ENCODE assay signal across 16 cellular contexts in genomic region chr10:20893297-20893696, GRCh38. TPM values are rescaled to one million over a fixed set of nuclear protein-coding genes. Genes with fewer than 3 reads are reported as not detected.
DNase-seq lines count a peak whose midpoint lies in the region; ATAC-seq and TF ChIP-seq lines count a peak whose summit lies in the region.
"Had no signal": no experiment of that assay in that cellular context is flagged by ENCODE, and none has a peak within 500 bp of the region (broad histone marks: within the 10 kb centered on the region; RNA-seq: fewer than 3 reads in every experiment).

No MANE protein-coding gene starts in this region.

- H3K9me3 Mint-ChIP-seq in activated T-helper 2 cell treated with anti-CD3 and anti-CD28 coated beads, Interferon-gamma antibody, Interleukin-2, Interleukin-4, amounts not matched to agents 10 μg/mL and 5 μg/mL and 100 μg/mL, durations not matched to agents 14 hours and 24 hours and 36 hours = no peaks in the 10 kb centered on the region

- peak overlapping the region; percentile 67 for H3K4me3 ChIP-seq in left ventricle myocardium inferior
- no peak overlapping the region for H3K4me3 ChIP-seq in lower lobe of right lung
- H3K4me3 ChIP-seq: A549, GM12878, GM23248 had no signal

- no peak overlapping the region for H3K27ac Mint-ChIP-seq in activated T-helper 2 cell treated with anti-CD3 and anti-CD28 coated beads, Interferon-gamma antibody, Interleukin-2, Interleukin-4, amounts not matched to agents 10 μg/mL and 5 μg/mL and 100 μg/mL, durations not matched to agents 14 hours and 24 hours and 36 hours
- H3K27ac Mint-ChIP-seq: CD4-positive, alpha-beta memory T cell had no signal

- no peaks in the 10 kb centered on the region for H3K4me1 Mint-ChIP-seq in activated T-helper 2 cell treated with anti-CD3 and anti-CD28 coated beads, Interferon-gamma antibody, Interleukin-2, Interleukin-4, amounts not matched to agents 10 μg/mL and 5 μg/mL and 100 μg/mL, durations not matched to agents 14 hours and 24 hours and 36 hours (ENCODE audit: low read depth)
- H3K4me1 Mint-ChIP-seq: CD4-positive, alpha-beta memory T cell had no signal

- H3K27me3 ChIP-seq in left ventricle myocardium inferior (ENCODE audit: low read depth) (no peaks in the 10 kb centered on the region), lower lobe of right lung (ENCODE audit: low read depth) (no peaks in the 10 kb centered on the region)
- H3K27me3 ChIP-seq: BE2C had no signal

- ATAC-seq in Right ventricle myocardium inferior (no peak), lower lobe of right lung (no peak), HG02870 (IDR thresholded peaks at IDR 0.05; ENCODE audit: unreplicated experiment) (no peak)
- ATAC-seq: A549, GM12878, HCT116 had no signal

- TF ChIP-seq CTCF in left ventricle myocardium inferior (IDR thresholded peaks at IDR 0.05; ENCODE audit: borderline replicate concordance) (no peak), lower lobe of right lung (IDR thresholded peaks at IDR 0.05) (no peak)

- H3K9me3 ChIP-seq in left ventricle myocardium inferior (replicated peaks) (no peaks in the 10 kb centered on the region), lower lobe of right lung (no peaks in the 10 kb centered on the region)
- H3K9me3 ChIP-seq: A549, BE2C had no signal

- H3K27ac ChIP-seq in left ventricle myocardium inferior (replicated peaks) = peak overlapping the region; percentile 91
- H3K27ac ChIP-seq in lower lobe of right lung = peak overlapping the region; percentile 13
- H3K27ac ChIP-seq: A549, GM23248, HL-60 had no signal

- no peaks in the 10 kb centered on the region for H3K36me3 Mint-ChIP-seq in activated T-helper 2 cell treated with anti-CD3 and anti-CD28 coated beads, Interferon-gamma antibody, Interleukin-2, Interleukin-4, amounts not matched to agents 10 μg/mL and 5 μg/mL and 100 μg/mL, durations not matched to agents 14 hours and 24 hours and 36 hours (ENCODE audit: low read depth)
- H3K36me3 Mint-ChIP-seq: CD4-positive, alpha-beta memory T cell had no signal

- H3K4me3 Mint-ChIP-seq in activated T-helper 2 cell treated with anti-CD3 and anti-CD28 coated beads, Interferon-gamma antibody, Interleukin-2, Interleukin-4, amounts not matched to agents 10 μg/mL and 5 μg/mL and 100 μg/mL, durations not matched to agents 14 hours and 24 hours and 36 hours (ENCODE audit: low read depth) = no peak overlapping the region
- H3K4me3 Mint-ChIP-seq: CD4-positive, alpha-beta memory T cell had no signal

- no peak for DNase-seq in left ventricle myocardium inferior
- DNase-seq in Right ventricle myocardium inferior (ENCODE audit: missing footprints) = no peak
- peak; percentile 10 for DNase-seq in NAMALWA (ENCODE audit: low spot score)
- DNase-seq in NOMO-1 treated with dmso at 0.1 percent for 144 hours (lab: John Stamatoyannopoulos, UW; ENCODE audit: unreplicated experiment) = peak; percentile 5
- DNase-seq in lower lobe of right lung = no peak
- DNase-seq in activated T-helper 2 cell treated with anti-CD3 and anti-CD28 coated beads, Interferon-gamma antibody, Interleukin-2, Interleukin-4, amounts not matched to agents 10 μg/mL and 5 μg/mL and 100 μg/mL, durations not matched to agents 14 hours and 24 hours and 36 hours (ENCODE audit: low spot score) = no peak
- no peak for DNase-seq in T1000 (lab: John Stamatoyannopoulos, UW)
- DNase-seq: BE2C; CD4-positive, alpha-beta memory T cell; DMS79; GM23248 had no signal

- H3K4me1 ChIP-seq in left ventricle myocardium inferior = peaks cover 17% of the 10 kb centered on the region
- no peaks in the 10 kb centered on the region for H3K4me1 ChIP-seq in lower lobe of right lung
- H3K4me1 ChIP-seq: A549 had no signal

- H3K36me3 ChIP-seq in left ventricle myocardium inferior (peaks cover 6% of the 10 kb centered on the region), lower lobe of right lung (peaks cover 4% of the 10 kb centered on the region)
- H3K36me3 ChIP-seq: BE2C had no signal

- intact Hi-C loops in left ventricle myocardium inferior (cut with micrococcal nuclease) = no loop called here
- intact Hi-C loops in Right ventricle myocardium inferior (cut with DNase I) = loop anchor here (5.0 to 10.0 kb wide), 2 partner anchors 104 to 632 kb away; partner anchors contain the start of gene SKIDA1
- intact Hi-C loops in lower lobe of right lung (cut with DNase I) = no loop called here
- intact Hi-C loops in activated T-helper 2 cell treated with anti-CD3 and anti-CD28 coated beads, Interferon-gamma antibody, Interleukin-2, Interleukin-4, amounts not matched to agents 10 μg/mL and 5 μg/mL and 100 μg/mL, durations not matched to agents 14 hours and 24 hours and 36 hours (cut with micrococcal nuclease) = no loop called here

- no peaks in the 10 kb centered on the region for H3K27me3 Mint-ChIP-seq in activated T-helper 2 cell treated with anti-CD3 and anti-CD28 coated beads, Interferon-gamma antibody, Interleukin-2, Interleukin-4, amounts not matched to agents 10 μg/mL and 5 μg/mL and 100 μg/mL, durations not matched to agents 14 hours and 24 hours and 36 hours (ENCODE audit: low read depth)
- H3K27me3 Mint-ChIP-seq: CD4-positive, alpha-beta memory T cell had no signal

RNA-seq across cellular contexts. Expression of gene NEBL, which starts 3.8 kb away (rescaled TPM):
- total RNA-seq in left ventricle myocardium inferior (805 TPM), Right ventricle myocardium inferior (666 TPM), lower lobe of right lung (96.4 TPM)
- 0.30 and 0.43 TPM in 2 replicates for total RNA-seq in activated T-helper 2 cell treated with anti-CD3 and anti-CD28 coated beads, Interferon-gamma antibody, Interleukin-2, Interleukin-4, amounts not matched to agents 10 μg/mL and 5 μg/mL and 100 μg/mL, durations not matched to agents 14 hours and 24 hours and 36 hours
- total RNA-seq: CD4-positive, alpha-beta memory T cell; GM23248 had no signal

Comparison
In these comparisons a context has a peak if more than half of its experiments do, and no peak if none do; other contexts are left out.
1. DNase-seq: peak in NAMALWA (single experiment) and NOMO-1 treated with dmso at 0.1 percent for 144 hours (single experiment); none in left ventricle myocardium inferior (single experiment), Right ventricle myocardium inferior (single experiment), lower lobe of right lung (single experiment), activated T-helper 2 cell treated with anti-CD3 and anti-CD28 coated beads, Interferon-gamma antibody, Interleukin-2, Interleukin-4, amounts not matched to agents 10 μg/mL and 5 μg/mL and 100 μg/mL, durations not matched to agents 14 hours and 24 hours and 36 hours (single experiment) and T1000 (single experiment).
2. RNA of gene NEBL, which starts 3.8 kb away (total RNA-seq): 805 TPM in left ventricle myocardium inferior (single experiment), 666 TPM in Right ventricle myocardium inferior (single experiment) and 96.4 TPM in lower lobe of right lung (single experiment); 0.30 to 0.43 TPM in activated T-helper 2 cell treated with anti-CD3 and anti-CD28 coated beads, Interferon-gamma antibody, Interleukin-2, Interleukin-4, amounts not matched to agents 10 μg/mL and 5 μg/mL and 100 μg/mL, durations not matched to agents 14 hours and 24 hours and 36 hours; every median in the first group is over 10 times any median in the second.